Comparison of ENCODE assay signal across 1 cellular context in genomic region chr18:23662309-23663263, GRCh38.
TF ChIP-seq lines count a peak whose summit lies in the region.

Gene ANKRD29, minus strand, starts transcription at chr18:23662911. Its CDS starts 181 bp downstream, at chr18:23662730.

TF ChIP-seq in GM23338, 12 proteins besides CTCF, POLR2A, EP300 and RAD21 (continued from another document):
- TF ChIP-seq ZNF462 (CRISPR knock-in tag; IDR thresholded peaks at IDR 0.05) (no peak), JUNB (IDR thresholded peaks at IDR 0.05; ENCODE audit: unreplicated experiment) (no peak), ZNF331 (CRISPR knock-in tag; IDR thresholded peaks at IDR 0.05; ENCODE audit: low read depth) (no peak), NANOG (IDR thresholded peaks at IDR 0.05; ENCODE audit: borderline replicate concordance) (no peak), EZH2 (IDR thresholded peaks at IDR 0.05; ENCODE audit: low read depth, unreplicated experiment) (no peak), POLR2AphosphoS5 (IDR thresholded peaks at IDR 0.05; ENCODE audit: low read depth) (no peak; the same call in 1 of the 2 replicates), CREB1 (CRISPR knock-in tag; IDR thresholded peaks at IDR 0.05; ENCODE audit: low read depth) (no peak), EZH2phosphoT487 (IDR thresholded peaks at IDR 0.05; ENCODE audit: unreplicated experiment) (no peak)
TF ChIP-seq in GM23338: peak in this region for 0.
